ENCODE assay signal across 8 cellular contexts in the genomic region with DNA sequence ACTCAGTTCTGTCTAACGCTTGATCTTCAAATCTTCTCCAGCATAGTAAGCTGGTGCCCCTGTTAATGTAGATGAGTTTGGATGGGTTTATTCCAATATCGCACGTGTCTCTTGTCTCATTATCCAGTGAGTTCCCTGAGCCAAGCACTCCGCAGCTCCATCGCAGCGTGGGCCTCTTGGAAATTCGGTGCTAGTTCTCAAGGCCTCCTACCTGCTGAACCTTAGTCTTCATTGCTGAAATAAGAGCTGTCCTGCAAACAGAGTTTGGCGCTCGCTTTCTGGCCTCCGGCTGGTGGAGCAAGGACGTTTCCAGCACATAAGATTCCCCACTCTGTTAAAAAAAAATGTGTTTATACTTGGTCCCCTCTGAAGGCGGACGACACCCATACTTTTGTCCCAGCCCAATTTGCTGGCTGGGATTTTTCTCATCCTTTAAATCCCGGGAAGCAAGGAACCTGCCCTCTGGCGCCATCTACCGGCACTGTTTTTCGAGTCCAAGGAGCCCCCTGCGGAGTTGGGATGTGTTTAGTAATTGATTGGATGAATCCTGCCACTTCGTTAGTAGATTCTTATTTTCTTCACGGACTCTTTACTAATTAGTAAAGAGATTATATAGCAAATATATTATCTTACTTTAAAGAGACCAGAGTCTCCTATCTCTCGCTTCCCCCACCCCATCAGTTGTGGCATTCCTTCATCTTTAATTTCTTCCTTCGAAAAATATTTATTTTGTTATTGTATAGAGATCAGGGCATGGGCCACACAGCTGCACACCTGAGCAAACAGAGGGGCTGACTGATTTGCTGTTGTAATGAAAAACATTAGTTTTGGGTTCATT. TPM values are rescaled to one million over a fixed set of nuclear protein-coding genes. Genes with fewer than 3 reads are reported as not detected.
DNase-seq lines count a peak whose midpoint lies in the region; ATAC-seq and TF ChIP-seq lines count a peak whose summit lies in the region.

No MANE protein-coding gene starts in this region.

- H3K36me3 Mint-ChIP-seq in activated T-cell treated with anti-CD3 and anti-CD28 coated beads, Interleukin-2, amount 50 U/mL, for 4 hours (ENCODE audit: insufficient read depth) = no peaks in the 10 kb centered on the region
- no peaks in the 10 kb centered on the region for H3K36me3 Mint-ChIP-seq in osteocyte (ENCODE audit: unreplicated experiment)

- TF ChIP-seq CTCF in osteocyte (IDR thresholded peaks at IDR 0.05) = peak; percentile 94

- H3K27ac Mint-ChIP-seq in osteocyte (ENCODE audit: unreplicated experiment) = peak overlapping the region; percentile 43

- DNase-seq in activated gamma-delta T cell treated with Interleukin-2 at 50 U/mL for 16 hours = peak; percentile 31
- no peak for DNase-seq in activated gamma-delta T cell (lab: John Stamatoyannopoulos, UW)
- DNase-seq in NCI-H446 treated with DMSO at 0.1 percent for 48 hours (lab: John Stamatoyannopoulos, UW) = peak; percentile 30
- DNase-seq in activated T-cell treated with anti-CD3 and anti-CD28 coated beads, Interleukin-2, amount 50 U/mL, for 4 hours = peak; percentile 35
- DNase-seq in foreskin melanocyte = peak; percentile 42
- peak; percentile 91 for DNase-seq in osteocyte (ENCODE audit: extremely low spot score, unreplicated experiment)
- DNase-seq in cerebellar nuclear complex (lab: John Stamatoyannopoulos, UW) = no peak

- no peak overlapping the region for H3K4me3 Mint-ChIP-seq in activated T-cell treated with anti-CD3 and anti-CD28 coated beads, Interleukin-2, amount 50 U/mL, for 4 hours
- H3K4me3 Mint-ChIP-seq in osteocyte (ENCODE audit: unreplicated experiment) = no peak overlapping the region

- peaks cover 11% of the 10 kb centered on the region for H3K4me1 Mint-ChIP-seq in activated T-cell treated with anti-CD3 and anti-CD28 coated beads, Interleukin-2, amount 50 U/mL, for 4 hours (ENCODE audit: low read depth)
- peaks cover 62% of the 10 kb centered on the region for H3K4me1 Mint-ChIP-seq in osteocyte (ENCODE audit: unreplicated experiment)

- no peaks in the 10 kb centered on the region for H3K27me3 Mint-ChIP-seq in activated T-cell treated with anti-CD3 and anti-CD28 coated beads, Interleukin-2, amount 50 U/mL, for 4 hours (ENCODE audit: low read depth)
- H3K27me3 Mint-ChIP-seq in osteocyte (ENCODE audit: unreplicated experiment) = no peaks in the 10 kb centered on the region

- H3K9me3 Mint-ChIP-seq in activated T-cell treated with anti-CD3 and anti-CD28 coated beads, Interleukin-2, amount 50 U/mL, for 4 hours = no peaks in the 10 kb centered on the region
- H3K9me3 Mint-ChIP-seq in osteocyte (ENCODE audit: unreplicated experiment) = no peaks in the 10 kb centered on the region

- no peak for ATAC-seq in activated T-cell treated with anti-CD3 and anti-CD28 coated beads, Interleukin-2, amount 50 U/mL, for 4 hours
- ATAC-seq in HG03025 (IDR thresholded peaks at IDR 0.05; ENCODE audit: low FRiP score, unreplicated experiment) = no peak

RNA-seq across cellular contexts. Expression of a gene that starts 14.7 kb away (rescaled TPM):
- 10 to 100 TPM; 19.9 to 27.3 (median 24.5) TPM for total RNA-seq in activated T-cell treated with anti-CD3 and anti-CD28 coated beads, Interleukin-2, amount 50 U/mL, for 4 hours
- 115 and 134 TPM in 2 replicates for total RNA-seq in osteocyte

Comparison
In these comparisons a context has a peak if more than half of its experiments do, and no peak if none do; other contexts are left out.
1. DNase-seq: peak in activated gamma-delta T cell treated with Interleukin-2 at 50 U/mL for 16 hours (single experiment), NCI-H446 treated with DMSO at 0.1 percent for 48 hours (single experiment), activated T-cell treated with anti-CD3 and anti-CD28 coated beads, Interleukin-2, amount 50 U/mL, for 4 hours (single experiment), foreskin melanocyte (single experiment) and osteocyte (single experiment); none in activated gamma-delta T cell (single experiment) and cerebellar nuclear complex (0 of 2).